In the genomic region with DNA sequence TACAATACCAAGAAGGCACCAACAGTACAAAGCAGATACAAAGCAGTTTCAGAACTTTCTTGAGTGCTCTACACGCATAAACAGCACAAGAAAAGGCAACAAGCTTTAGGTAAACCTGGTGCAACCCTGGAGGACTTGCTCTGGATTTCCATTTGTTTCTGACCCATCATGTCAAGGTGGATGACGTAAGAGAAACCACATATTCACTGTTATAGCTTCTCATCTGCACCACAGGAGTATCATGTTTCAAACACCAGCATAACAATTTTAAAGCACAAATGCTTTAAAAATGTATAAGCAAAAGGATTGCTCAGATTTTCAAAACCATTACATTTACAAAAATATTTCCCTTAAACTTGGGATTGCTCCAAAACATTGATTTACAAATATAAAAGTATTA, we compare ENCODE assay signal across 15 cellular contexts. TPM values are rescaled to one million over a fixed set of nuclear protein-coding genes. Genes with fewer than 3 reads are reported as not detected.
DNase-seq lines count a peak whose midpoint lies in the region; ATAC-seq and TF ChIP-seq lines count a peak whose summit lies in the region.
"Had no signal": no experiment of that assay in that cellular context is flagged by ENCODE, and none has a peak within 500 bp of the region (broad histone marks: within the 10 kb centered on the region; RNA-seq: fewer than 3 reads in every experiment).

No MANE protein-coding gene starts in this region.

- no peak for TF ChIP-seq POLR2A in gastroesophageal sphincter (IDR thresholded peaks at IDR 0.05)
- TF ChIP-seq POLR2A in suprapubic skin (IDR thresholded peaks at IDR 0.05) = no peak

- ATAC-seq in GM21447 (IDR thresholded peaks at IDR 0.05; ENCODE audit: unreplicated experiment) = no peak
- ATAC-seq in gastroesophageal sphincter = no peak
- ATAC-seq: activated CD8-positive, alpha-beta T cell treated with anti-CD3 and anti-CD28 coated beads, Interleukin-2, amount 10 ng/mL, durations not matched to agents 7 days and 5 days; left lung; stimulated activated naive B cell treated with anti-CD40 and anti-IgM and Interleukin-4, amounts not matched to agents 10 μg/mL and 1 μg/mL and 100 μg/mL, for 72 hours had no signal

- H2AFZ ChIP-seq in fibroblast of lung (ENCODE audit: low read length) = no peak overlapping the region

- no peak overlapping the region for H3K4me2 ChIP-seq in fibroblast of lung (ENCODE audit: extremely low read depth, insufficient read depth, low read length)
- H3K4me2 ChIP-seq: BLaER1 had no signal

- H3K27ac ChIP-seq in HL-60 (replicated peaks) (peak overlapping the region; percentile 15; the same call in 1 of the 2 replicates), fibroblast of lung (ENCODE audit: insufficient read depth, low read length) (no peak overlapping the region), gastroesophageal sphincter (no peak overlapping the region), suprapubic skin (no peak overlapping the region)
- H3K27ac ChIP-seq: BLaER1, left lung had no signal

- no peaks in the 10 kb centered on the region for H3K79me2 ChIP-seq in fibroblast of lung (ENCODE audit: control insufficient read depth, insufficient read depth, low read length)

- H3K4me3 ChIP-seq in AG09309 (ENCODE audit: control insufficient read depth, low read depth, low read length) (no peak overlapping the region), HL-60 (replicated peaks; ENCODE audit: insufficient read depth, low read length) (no peak overlapping the region), fibroblast of lung (replicated peaks in 1 of 4; ENCODE audit: control extremely low read depth in 1 of 4, insufficient read depth in 1 of 4, low read depth in 3 of 4, low read length in 4 of 4) (no peak overlapping the region), gastroesophageal sphincter (no peak overlapping the region), suprapubic skin (no peak overlapping the region)
- H3K4me3 ChIP-seq: BLaER1, left lung had no signal

- TF ChIP-seq CTCF in AG09309 (IDR thresholded peaks at IDR 0.05; ENCODE audit: control insufficient read depth, insufficient read depth, low read depth, low read length, missing control alignments) (no peak), HL-60 (IDR thresholded peaks at IDR 0.05; ENCODE audit: insufficient read depth, low read length) (no peak), fibroblast of lung (conservative IDR thresholded peaks at IDR 0.05 in 1 of 2, IDR thresholded peaks at IDR 0.05 in 1 of 2; ENCODE audit: low read depth in 1 of 2, low read length in 2 of 2) (no peak), gastroesophageal sphincter (IDR thresholded peaks at IDR 0.05) (no peak), suprapubic skin (IDR thresholded peaks at IDR 0.05) (no peak)

- H3K9me3 ChIP-seq in fibroblast of lung (ENCODE audit: control insufficient read depth, insufficient read depth, low read depth, low read length) (no peaks in the 10 kb centered on the region), gastroesophageal sphincter (no peaks in the 10 kb centered on the region), suprapubic skin (no peaks in the 10 kb centered on the region)
- H3K9me3 ChIP-seq: BLaER1, left lung had no signal

- DNase-seq in AG09309 (ENCODE audit: low read depth) = peak; percentile 65
- DNase-seq in HL-60 (ENCODE audit: low read depth in 1 of 2, low spot score in 1 of 2) = peak in 1 of 2 experiments; percentile 28
- peak; percentile 53 for DNase-seq in RPMI7951 (ENCODE audit: low read depth)
- peak; percentile 88 to 94 for DNase-seq in fibroblast of lung (ENCODE audit: low read depth in 2 of 2)
- no peak for DNase-seq in NCI-H226
- DNase-seq in suprapubic skin (ENCODE audit: low spot score in 2 of 2) = no peak
- DNase-seq: activated CD8-positive, alpha-beta T cell treated with anti-CD3 and anti-CD28 coated beads, Interleukin-2, amount 10 ng/mL, durations not matched to agents 7 days and 5 days; activated naive CD4-positive, alpha-beta T cell treated with anti-CD3 and anti-CD28 coated beads for 36 hours; left lung; NCI-H2081 treated with DMSO at 0.1 percent for 48 hours; nucleus accumbens; stimulated activated naive B cell treated with anti-CD40 and anti-IgM and Interleukin-4, amounts not matched to agents 10 μg/mL and 1 μg/mL and 100 μg/mL, for 72 hours had no signal

- WGBS in gastroesophageal sphincter (ENCODE audit: low coverage in 1 of 2), 2 donors = 67 to 80% methylated on average over 1 to 2 of the region's 2 CpGs
- WGBS in suprapubic skin = 82% methylated on average over 2 of the region's 2 CpGs

- TF ChIP-seq EP300 in gastroesophageal sphincter (IDR thresholded peaks at IDR 0.05) (no peak), suprapubic skin (IDR thresholded peaks at IDR 0.05) (no peak)

- H3K27me3 ChIP-seq in HL-60 (ENCODE audit: insufficient read depth, poor library complexity, severe bottlenecking) = no peaks in the 10 kb centered on the region
- no peaks in the 10 kb centered on the region for H3K27me3 ChIP-seq in fibroblast of lung (ENCODE audit: control insufficient read depth, insufficient read depth, low read length)
- no peaks in the 10 kb centered on the region for H3K27me3 ChIP-seq in gastroesophageal sphincter
- H3K27me3 ChIP-seq in suprapubic skin = no peaks in the 10 kb centered on the region
- H3K27me3 ChIP-seq: BLaER1, left lung had no signal

- H3K9ac ChIP-seq in fibroblast of lung (ENCODE audit: insufficient read depth, low read length) = no peak overlapping the region
- H3K9ac ChIP-seq: BLaER1 had no signal

- H3K36me3 ChIP-seq in fibroblast of lung (ENCODE audit: control insufficient read depth, insufficient read depth, low read length) (peaks cover 15% of the 10 kb centered on the region), gastroesophageal sphincter (peaks cover 0 to 78% of the 10 kb centered on the region in 2 donors), suprapubic skin (peaks cover 69% of the 10 kb centered on the region)

- H3K4me1 ChIP-seq in fibroblast of lung (ENCODE audit: control insufficient read depth, extremely low read depth, insufficient read depth, low read length) (peaks cover 10% of the 10 kb centered on the region), gastroesophageal sphincter (peaks cover 0 to 42% (median under 1%) of the 10 kb centered on the region in 3 donors), suprapubic skin (peaks cover 1% of the 10 kb centered on the region)

- H4K20me1 ChIP-seq in fibroblast of lung (ENCODE audit: control insufficient read depth, extremely low read depth, insufficient read depth, low read length) = no peaks in the 10 kb centered on the region

RNA-seq across cellular contexts. Expression of a gene that starts 25.0 kb away (rescaled TPM):
- 1.1 and 1.8 TPM in 2 replicates for total RNA-seq in RPMI7951 (2014; rRNA removed; shearing (Covaris generic))
- total RNA-seq in fibroblast of lung (1.5 and 2.3 TPM in 2 replicates), gastroesophageal sphincter (10 to 100 TPM; 11.6 to 23.1 (median 15.8) TPM), suprapubic skin (1 to 10 TPM; 1.5 to 5.1 (median 2.4) TPM)
- 0.36 and 0.51 TPM in 2 replicates for polyA plus RNA-seq in fibroblast of lung
- 0.49 and 0.89 TPM in 2 replicates for polyA plus RNA-seq in fibroblast of lung (2012)
- 0.96 TPM in 1 of 2 replicates, not detected in the other for polyA minus RNA-seq in fibroblast of lung (ENCODE audit: low replicate concordance)

Comparison
In these comparisons a context has a peak if more than half of its experiments do, and no peak if none do; other contexts are left out.
1. DNase-seq: peak in AG09309 (single experiment), RPMI7951 (single experiment) and fibroblast of lung (2 of 2); none in NCI-H226 (single experiment) and suprapubic skin (0 of 2).